Comparison of ENCODE assay signal across 16 cellular contexts in the genomic region with DNA sequence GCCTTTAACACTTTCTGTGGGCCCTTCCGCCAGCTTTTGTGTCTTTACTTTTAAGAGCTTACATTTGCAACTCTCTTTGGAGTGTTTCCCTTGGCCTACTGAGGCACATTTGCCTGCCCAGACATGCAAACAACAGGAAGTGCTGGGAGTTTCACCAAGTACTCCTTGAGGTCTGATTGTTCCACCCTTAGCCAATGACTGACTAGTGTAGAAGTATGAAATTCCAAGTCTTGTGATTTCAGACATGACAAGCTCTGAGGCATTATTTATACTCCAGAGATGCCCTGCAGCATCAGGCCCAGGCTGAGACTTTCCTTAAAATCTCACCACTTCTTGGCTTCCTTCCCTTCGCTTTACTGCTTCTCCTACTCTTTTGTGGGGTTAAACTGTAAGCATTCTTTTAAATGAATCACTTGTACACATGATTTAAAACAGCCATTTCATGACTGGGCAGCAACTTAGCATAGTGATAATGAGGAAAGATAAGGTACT.
DNase-seq lines count a peak whose midpoint lies in the region; ATAC-seq and TF ChIP-seq lines count a peak whose summit lies in the region.
"Had no signal": no experiment of that assay in that cellular context is flagged by ENCODE, and none has a peak within 500 bp of the region (broad histone marks: within the 10 kb centered on the region; RNA-seq: fewer than 3 reads in every experiment).

No MANE protein-coding gene starts in this region.

- ATAC-seq in WTC11 (peak; percentile 89), HG03097 (IDR thresholded peaks at IDR 0.05; ENCODE audit: low FRiP score, unreplicated experiment) (no peak), GM21576 (IDR thresholded peaks at IDR 0.05; ENCODE audit: unreplicated experiment) (no peak)
- no peak for ATAC-seq in activated T-cell treated with anti-CD3 and anti-CD28 coated beads, Interleukin-2, amount 50 U/mL, for 72 hours (replicated peaks in 1 of 2)

- H2AFZ ChIP-seq in H9 (ENCODE audit: low read length) = peak overlapping the region; percentile 83

- H4K5ac ChIP-seq in H9 (ENCODE audit: insufficient read length, low read depth, low read length) = no peak overlapping the region

- H2BK15ac ChIP-seq in H9 (ENCODE audit: low read depth, low read length) = no peak overlapping the region

- H3K27me3 Mint-ChIP-seq in H9 (ENCODE audit: low read depth) = no peaks in the 10 kb centered on the region
- H3K27me3 Mint-ChIP-seq in WTC11 (ENCODE audit: low read depth) = no peaks in the 10 kb centered on the region
- H3K27me3 Mint-ChIP-seq in activated T-cell treated with anti-CD3 and anti-CD28 coated beads, Interleukin-2, amount 50 U/mL, for 72 hours (ENCODE audit: low read depth) = no peaks in the 10 kb centered on the region
- H3K27me3 Mint-ChIP-seq: activated CD4-positive, alpha-beta memory T cell treated with anti-CD3 and anti-CD28 coated beads for 36 hours; activated naive CD8-positive, alpha-beta T cell had no signal

- H3K14ac ChIP-seq in H9 (ENCODE audit: insufficient read depth, low read length) = no peak overlapping the region

- H4K8ac ChIP-seq in H9 (replicated peaks; ENCODE audit: insufficient read length, low read depth, low read length) = no peak overlapping the region

- no peak overlapping the region for H3K4me2 ChIP-seq in H9 (ENCODE audit: insufficient read depth, insufficient read length, low read length)

- TF ChIP-seq CTCF in H9 (conservative IDR thresholded peaks at IDR 0.05) = no peak
- no peak for TF ChIP-seq CTCF in WTC11 (IDR thresholded peaks at IDR 0.05)

- CTCF ChIA-PET in WTC11 (lab: Charles Lee) = no interaction called here

- no peak overlapping the region for H3T11ph ChIP-seq in H9 (ENCODE audit: low read length)

- H3K9me3 Mint-ChIP-seq in H9 (no peaks in the 10 kb centered on the region), WTC11 (no peaks in the 10 kb centered on the region)
- H3K9me3 Mint-ChIP-seq in activated T-cell treated with anti-CD3 and anti-CD28 coated beads, Interleukin-2, amount 50 U/mL, for 72 hours = peaks cover 1 to 2% of the 10 kb centered on the region in 2 donors
- H3K9me3 Mint-ChIP-seq: activated CD4-positive, alpha-beta memory T cell treated with anti-CD3 and anti-CD28 coated beads for 36 hours had no signal

- H2AK5ac ChIP-seq in H9 (ENCODE audit: insufficient read length, low read length) = no peak overlapping the region

- H4K91ac ChIP-seq in H9 (ENCODE audit: insufficient read length, low read depth, low read length) = no peak overlapping the region

- H3K9ac ChIP-seq in H9 (ENCODE audit: extremely low read depth, insufficient read length, low read length) = no peak overlapping the region

- no peak overlapping the region for H2BK5ac ChIP-seq in H9 (ENCODE audit: insufficient read length, low read length)

- H3K79me2 ChIP-seq in H9 (ENCODE audit: insufficient read depth, low read length) = no peaks in the 10 kb centered on the region

- H2BK120ac ChIP-seq in H9 (ENCODE audit: low read depth, low read length, poor library complexity, severe bottlenecking) = no peak overlapping the region

- H3K4ac ChIP-seq in H9 (ENCODE audit: low read depth, low read length) = no peak overlapping the region

- H3K4me1 ChIP-seq in H9 (ENCODE audit: insufficient read depth, low read length) = peaks cover 4% of the 10 kb centered on the region; the same call in 1 of the 2 replicates

- no peak overlapping the region for H3K23ac ChIP-seq in H9 (ENCODE audit: insufficient read length, low read depth, low read length)

- no peaks in the 10 kb centered on the region for H3K79me1 ChIP-seq in H9 (ENCODE audit: insufficient read depth, low read depth, low read length, poor library complexity, severe bottlenecking)

- H4K20me1 ChIP-seq in H9 (ENCODE audit: control insufficient read depth, insufficient read depth, insufficient read length) = no peaks in the 10 kb centered on the region

- no peaks in the 10 kb centered on the region for H3K27me3 ChIP-seq in H9 (ENCODE audit: insufficient read depth, low read length)

- H3K4me3 Mint-ChIP-seq in H9 (no peak overlapping the region), WTC11 (no peak overlapping the region)
- H3K4me3 Mint-ChIP-seq in activated T-cell treated with anti-CD3 and anti-CD28 coated beads, Interleukin-2, amount 50 U/mL, for 72 hours = no peak overlapping the region
- H3K4me3 Mint-ChIP-seq: activated CD4-positive, alpha-beta memory T cell treated with anti-CD3 and anti-CD28 coated beads for 36 hours; activated naive CD8-positive, alpha-beta T cell had no signal

- no peak overlapping the region for H2BK20ac ChIP-seq in H9 (ENCODE audit: low read depth, low read length, poor library complexity, severe bottlenecking)

- H3K27ac ChIP-seq in H9 (ENCODE audit: insufficient read length, low read depth, low read length) = no peak overlapping the region

- no peak overlapping the region for H3K18ac ChIP-seq in H9 (ENCODE audit: insufficient read length, low read depth, low read length)

- H3K36me3 Mint-ChIP-seq in H9 (ENCODE audit: insufficient read depth in 1 of 3, low read depth in 3 of 3) (no peaks in the 10 kb centered on the region), WTC11 (no peaks in the 10 kb centered on the region)
- H3K36me3 Mint-ChIP-seq in activated T-cell treated with anti-CD3 and anti-CD28 coated beads, Interleukin-2, amount 50 U/mL, for 72 hours (ENCODE audit: insufficient read depth in 2 of 2) = no peaks in the 10 kb centered on the region
- H3K36me3 Mint-ChIP-seq: activated CD4-positive, alpha-beta memory T cell treated with anti-CD3 and anti-CD28 coated beads for 36 hours; activated naive CD8-positive, alpha-beta T cell had no signal

- H3K23me2 ChIP-seq in H9 (ENCODE audit: insufficient read length, low read depth, low read length, poor library complexity, severe bottlenecking) = no peaks in the 10 kb centered on the region

- H3K4me3 ChIP-seq in skeletal muscle cell (ENCODE audit: low read depth, low read length) = no peak overlapping the region

- POLR2A ChIA-PET in WTC11 (lab: Charles Lee) = no interaction called here

- no peak overlapping the region for H2BK12ac ChIP-seq in H9 (ENCODE audit: insufficient read length, low read depth, low read length)

- H3K4me1 Mint-ChIP-seq in H9 (peaks cover 6 to 22% of the 10 kb centered on the region in 2 experiments; a peak in 3 of 4 replicates), WTC11 (peaks cover 44% of the 10 kb centered on the region)
- H3K4me1 Mint-ChIP-seq in activated T-cell treated with anti-CD3 and anti-CD28 coated beads, Interleukin-2, amount 50 U/mL, for 72 hours (ENCODE audit: low read depth) = no peaks in the 10 kb centered on the region

- DNase-seq in H9 (no peak), WTC11 (ENCODE audit: low spot score) (no peak), foreskin melanocyte (peak; percentile 95), skeletal muscle cell (ENCODE audit: low read depth) (peak; percentile 60)
- DNase-seq in activated CD4-positive, CD25-positive, alpha-beta regulatory T cell (lab: John Stamatoyannopoulos, UW) = no peak
- no peak for DNase-seq in activated T-cell treated with anti-CD3 and anti-CD28 coated beads, Interleukin-2, amount 50 U/mL, for 72 hours
- DNase-seq: activated CD4-positive, alpha-beta memory T cell treated with anti-CD3 and anti-CD28 coated beads for 36 hours; DMS153; effector CD8-positive, alpha-beta T cell; NCI-H1436 treated with DMSO at 0.1 percent for 48 hours; occipital lobe; stimulated activated CD4-positive, alpha-beta T cell treated with anti-CD3 and anti-CD28 coated beads, Interleukin-1b, Interleukin-23, amount 100 ng/mL, for 48 hours; stimulated activated naive CD4-positive, alpha-beta T cell had no signal

- no peak overlapping the region for H3K56ac ChIP-seq in H9 (ENCODE audit: insufficient read length, low read depth, low read length)

- H3K9me3 ChIP-seq in H9 (ENCODE audit: control insufficient read depth, low read depth, low read length) = no peaks in the 10 kb centered on the region

- WGBS in H9 (ENCODE audit: extremely low coverage, insufficient read length, low lambda C conversion rate) = no CpG with 5 or more reads among the region's 2 CpGs

- H3K27ac Mint-ChIP-seq in H9 (peak overlapping the region; percentile 44 to 65 (median 44); a peak in 3 of 7 replicates), WTC11 (peak overlapping the region; percentile 94)
- H3K27ac Mint-ChIP-seq in activated T-cell treated with anti-CD3 and anti-CD28 coated beads, Interleukin-2, amount 50 U/mL, for 72 hours = no peak overlapping the region
- H3K27ac Mint-ChIP-seq: activated CD4-positive, alpha-beta memory T cell treated with anti-CD3 and anti-CD28 coated beads for 36 hours; activated naive CD8-positive, alpha-beta T cell had no signal

TF ChIP-seq in WTC11, 78 proteins besides CTCF, POLR2A, EP300 and RAD21 (continues in another document):
- TF ChIP-seq, protein P1, sequence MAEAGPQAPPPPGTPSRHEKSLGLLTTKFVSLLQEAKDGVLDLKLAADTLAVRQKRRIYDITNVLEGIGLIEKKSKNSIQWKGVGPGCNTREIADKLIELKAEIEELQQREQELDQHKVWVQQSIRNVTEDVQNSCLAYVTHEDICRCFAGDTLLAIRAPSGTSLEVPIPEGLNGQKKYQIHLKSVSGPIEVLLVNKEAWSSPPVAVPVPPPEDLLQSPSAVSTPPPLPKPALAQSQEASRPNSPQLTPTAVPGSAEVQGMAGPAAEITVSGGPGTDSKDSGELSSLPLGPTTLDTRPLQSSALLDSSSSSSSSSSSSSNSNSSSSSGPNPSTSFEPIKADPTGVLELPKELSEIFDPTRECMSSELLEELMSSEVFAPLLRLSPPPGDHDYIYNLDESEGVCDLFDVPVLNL (CRISPR knock-in tag; IDR thresholded peaks at IDR 0.05; ENCODE audit: borderline replicate concordance, low read depth) = no peak
- TF ChIP-seq, protein P2, sequence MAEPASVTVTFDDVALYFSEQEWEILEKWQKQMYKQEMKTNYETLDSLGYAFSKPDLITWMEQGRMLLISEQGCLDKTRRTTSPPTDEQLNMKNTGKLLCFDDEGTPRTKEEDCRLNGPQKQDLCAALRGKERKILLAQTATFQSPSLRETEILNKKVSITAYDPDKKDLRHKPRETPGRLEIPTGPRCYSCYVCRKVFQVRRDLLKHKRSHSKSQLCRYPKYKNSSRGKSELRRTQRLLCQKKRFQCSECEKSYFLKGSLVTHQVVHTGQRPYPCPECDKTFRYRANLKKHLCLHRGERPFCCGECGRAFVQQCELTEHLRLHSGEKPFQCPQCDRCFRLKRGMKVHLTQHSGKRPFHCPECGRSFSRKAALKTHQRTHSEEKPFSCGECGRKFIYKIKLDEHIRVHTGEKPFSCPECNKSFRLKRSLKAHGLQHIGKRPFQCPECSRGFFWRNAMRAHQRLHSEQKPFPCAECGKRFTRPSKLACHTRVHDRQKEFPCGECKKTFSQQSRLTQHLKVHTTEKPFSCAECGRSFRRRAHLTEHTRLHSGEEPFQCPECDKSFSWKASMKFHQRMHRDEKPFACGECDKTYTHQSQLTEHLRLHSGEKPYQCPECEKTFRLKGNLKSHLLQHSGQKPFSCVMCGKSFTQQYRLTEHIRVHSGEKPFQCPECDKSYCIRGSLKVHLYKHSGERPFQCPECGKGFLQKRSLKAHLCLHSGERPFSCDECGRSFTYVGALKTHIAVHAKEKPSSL (CRISPR knock-in tag; conservative IDR thresholded peaks at IDR 0.05) = no peak

Comparison
In these comparisons a context has a peak if more than half of its experiments do, and no peak if none do; other contexts are left out.
1. DNase-seq: peak in foreskin melanocyte (single experiment) and skeletal muscle cell (single experiment); none in H9 (single experiment), WTC11 (single experiment), activated CD4-positive, CD25-positive, alpha-beta regulatory T cell (0 of 4) and activated T-cell treated with anti-CD3 and anti-CD28 coated beads, Interleukin-2, amount 50 U/mL, for 72 hours (0 of 2).